24 cellular contexts compared by ENCODE assay signal in genomic region chr13:89163081-89163480, GRCh38.
DNase-seq lines count a peak whose midpoint lies in the region; ATAC-seq and TF ChIP-seq lines count a peak whose summit lies in the region.
"Had no signal": no experiment of that assay in that cellular context is flagged by ENCODE, and none has a peak within 500 bp of the region (broad histone marks: within the 10 kb centered on the region; RNA-seq: fewer than 3 reads in every experiment).

No MANE protein-coding gene starts in this region.

- H3K27ac Mint-ChIP-seq in activated CD8-positive, alpha-beta memory T cell treated with anti-CD3 and anti-CD28 coated beads, Interleukin-2, amount 10 ng/mL, durations not matched to agents 7 days and 5 days, result no peak overlapping the region
- H3K27ac Mint-ChIP-seq: activated CD8-positive, alpha-beta T cell treated with anti-CD3 and anti-CD28 coated beads for 36 hours; stimulated activated naive CD8-positive, alpha-beta T cell treated with anti-CD3 and anti-CD28 coated beads, Interleukin-15, amount 100 ng/mL, for 72 hours; T-cell had no signal

- DNase-seq in AG08395 (ENCODE audit: low spot score) (peak; percentile 27), HuH-7 (ENCODE audit: low spot score) (peak; percentile 6), NCI-H82 (lab: John Stamatoyannopoulos, UW) (peak; percentile 84), cerebellum (ENCODE audit: low spot score) (peak; percentile 3), kidney tubule cell (ENCODE audit: low spot score) (no peak), GM13977 (ENCODE audit: low spot score) (no peak), cardiac septum (ENCODE audit: low spot score) (no peak)
- DNase-seq in activated CD8-positive, alpha-beta memory T cell treated with anti-CD3 and anti-CD28 coated beads, Interleukin-2, amount 10 ng/mL, durations not matched to agents 7 days and 5 days, result no peak
- DNase-seq: activated CD4-positive, alpha-beta T cell treated with anti-CD3 and anti-CD28 coated beads for 1 hour; activated CD8-positive, alpha-beta T cell treated with anti-CD3 and anti-CD28 coated beads for 36 hours; activated gamma-delta T cell treated with Interleukin-2 at 50 U/mL for 16 hours; activated T-cell treated with anti-CD3 and anti-CD28 coated beads for 4 hours; body of pancreas; Caco-2; effector CD4-positive, alpha-beta T cell; foreskin fibroblast; heart right ventricle; IMR-90; left cardiac atrium; psoas muscle; SHP77; stimulated activated naive CD8-positive, alpha-beta T cell treated with anti-CD3 and anti-CD28 coated beads, Interleukin-15, amount 100 ng/mL, for 72 hours; T-cell; tibial artery had no signal

- no peak overlapping the region for H3K4me3 Mint-ChIP-seq in activated CD8-positive, alpha-beta memory T cell treated with anti-CD3 and anti-CD28 coated beads, Interleukin-2, amount 10 ng/mL, durations not matched to agents 7 days and 5 days
- H3K4me3 Mint-ChIP-seq: activated CD8-positive, alpha-beta T cell treated with anti-CD3 and anti-CD28 coated beads for 36 hours; stimulated activated naive CD8-positive, alpha-beta T cell treated with anti-CD3 and anti-CD28 coated beads, Interleukin-15, amount 100 ng/mL, for 72 hours; T-cell had no signal

- no peaks in the 10 kb centered on the region for H3K27me3 Mint-ChIP-seq in activated CD8-positive, alpha-beta memory T cell treated with anti-CD3 and anti-CD28 coated beads, Interleukin-2, amount 10 ng/mL, durations not matched to agents 7 days and 5 days
- H3K27me3 Mint-ChIP-seq: activated CD8-positive, alpha-beta T cell treated with anti-CD3 and anti-CD28 coated beads for 36 hours; stimulated activated naive CD8-positive, alpha-beta T cell treated with anti-CD3 and anti-CD28 coated beads, Interleukin-15, amount 100 ng/mL, for 72 hours; T-cell had no signal

- no peak for TF ChIP-seq CTCF in GM13977 (IDR thresholded peaks at IDR 0.05; ENCODE audit: extremely low read depth, insufficient read depth, missing control alignments)

- intact Hi-C loops in cardiac septum (cut with DNase I), result no loop called here

- CTCF ChIA-PET in activated CD8-positive, alpha-beta memory T cell treated with anti-CD3 and anti-CD28 coated beads, Interleukin-2, amount 10 ng/mL, durations not matched to agents 7 days and 5 days (lab: Charles Lee), result no interaction called here

- H3K4me1 Mint-ChIP-seq in activated CD8-positive, alpha-beta memory T cell treated with anti-CD3 and anti-CD28 coated beads, Interleukin-2, amount 10 ng/mL, durations not matched to agents 7 days and 5 days, result no peaks in the 10 kb centered on the region
- H3K4me1 Mint-ChIP-seq: stimulated activated naive CD8-positive, alpha-beta T cell treated with anti-CD3 and anti-CD28 coated beads, Interleukin-15, amount 100 ng/mL, for 72 hours; T-cell had no signal

- H3K9me3 Mint-ChIP-seq in activated CD8-positive, alpha-beta memory T cell treated with anti-CD3 and anti-CD28 coated beads, Interleukin-2, amount 10 ng/mL, durations not matched to agents 7 days and 5 days (ENCODE audit: low read depth), result peaks cover 7% of the 10 kb centered on the region

- no peaks in the 10 kb centered on the region for H3K36me3 Mint-ChIP-seq in activated CD8-positive, alpha-beta memory T cell treated with anti-CD3 and anti-CD28 coated beads, Interleukin-2, amount 10 ng/mL, durations not matched to agents 7 days and 5 days
- H3K36me3 Mint-ChIP-seq: T-cell had no signal

- no peak for ATAC-seq in activated CD8-positive, alpha-beta memory T cell treated with anti-CD3 and anti-CD28 coated beads, Interleukin-2, amount 10 ng/mL, durations not matched to agents 7 days and 5 days
- ATAC-seq: activated CD8-positive, alpha-beta T cell treated with anti-CD3 and anti-CD28 coated beads for 36 hours; body of pancreas; left cardiac atrium; psoas muscle; stimulated activated naive CD8-positive, alpha-beta T cell treated with anti-CD3 and anti-CD28 coated beads, Interleukin-15, amount 100 ng/mL, for 72 hours; T-cell had no signal

- in situ Hi-C loops in GM13977 (cut with MboI; ENCODE audit: low pct_unique_long_range_greater_than_20kb, low sequenced_read_pairs, unreplicated experiment), result no loop called here

Comparison
In these comparisons a context has a peak if more than half of its experiments do, and no peak if none do; other contexts are left out.
1. DNase-seq: peak in AG08395 (single experiment), HuH-7 (single experiment), NCI-H82 (single experiment) and cerebellum (single experiment); none in kidney tubule cell (single experiment), activated CD8-positive, alpha-beta memory T cell treated with anti-CD3 and anti-CD28 coated beads, Interleukin-2, amount 10 ng/mL, durations not matched to agents 7 days and 5 days (single experiment), GM13977 (single experiment) and cardiac septum (single experiment).